Comparison of ENCODE assay signal across 10 cellular contexts in the genomic region with DNA sequence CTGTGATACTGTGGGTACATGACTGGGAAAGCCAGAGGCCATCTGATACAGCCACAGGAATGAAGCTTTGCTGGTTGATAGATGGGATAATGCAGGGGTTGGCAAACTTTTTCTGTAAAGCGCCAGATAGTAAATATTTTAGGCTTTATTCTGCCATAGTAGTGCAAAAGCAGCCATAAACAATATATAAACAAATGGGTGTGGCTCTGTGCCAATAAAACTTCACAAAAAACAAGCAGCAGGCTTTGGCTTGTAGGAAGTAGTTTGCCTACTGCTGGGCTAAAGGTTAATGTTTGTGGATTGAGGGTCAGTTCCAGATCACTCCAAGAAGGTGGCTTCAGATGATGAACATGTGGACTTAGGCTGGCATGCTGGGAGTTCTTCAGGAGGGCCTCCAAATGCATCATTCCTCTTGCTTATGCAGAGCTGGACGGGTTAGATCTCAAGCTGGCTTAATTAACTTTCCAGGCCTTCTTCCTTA.
DNase-seq lines count a peak whose midpoint lies in the region; ATAC-seq and TF ChIP-seq lines count a peak whose summit lies in the region.
"Had no signal": no experiment of that assay in that cellular context is flagged by ENCODE, and none has a peak within 500 bp of the region (broad histone marks: within the 10 kb centered on the region; RNA-seq: fewer than 3 reads in every experiment).

No MANE protein-coding gene starts in this region.

- H3K23ac ChIP-seq in trophoblast cell (ENCODE audit: low read length): no peak overlapping the region

- H3K18ac ChIP-seq in trophoblast cell (ENCODE audit: low read length): no peak overlapping the region

- H2AK5ac ChIP-seq in trophoblast cell (ENCODE audit: low read length): no peak overlapping the region

- H3K4ac ChIP-seq in trophoblast cell (ENCODE audit: low read depth, low read length): no peak overlapping the region

- in situ Hi-C loops in astrocyte of the spinal cord (cut with HindIII; ENCODE audit: low sequenced_read_pairs): no loop called here

- H3K27ac ChIP-seq in DOHH2 (ENCODE audit: low read depth, low read length) (no peak overlapping the region), trophoblast cell (ENCODE audit: low read depth, low read length) (no peak overlapping the region)

- peaks cover 69% of the 10 kb centered on the region for H3K4me1 ChIP-seq in DOHH2 (ENCODE audit: control insufficient read depth, low read length)
- H3K4me1 ChIP-seq in Loucy (ENCODE audit: insufficient read depth, low read length, poor library complexity, severe bottlenecking): peaks cover 85% of the 10 kb centered on the region
- peaks cover 3 to 11% of the 10 kb centered on the region in 2 experiments for H3K4me1 ChIP-seq in trophoblast cell (ENCODE audit: control insufficient read depth in 1 of 2, insufficient read depth in 2 of 2, low read length in 2 of 2)

- H3K27me3 ChIP-seq in DOHH2 (ENCODE audit: control insufficient read depth, low read length) (peaks cover 29% of the 10 kb centered on the region), Loucy (ENCODE audit: insufficient read depth, low read length, poor library complexity, severe bottlenecking) (no peaks in the 10 kb centered on the region), trophoblast cell (ENCODE audit: insufficient read depth, low read length) (no peaks in the 10 kb centered on the region)

- no CpG with 5 or more reads among the region's 2 CpGs for WGBS in trophoblast cell (ENCODE audit: extremely low coverage, insufficient coverage, insufficient read length)

- TF ChIP-seq CTCF in DOHH2 (IDR thresholded peaks at IDR 0.05; ENCODE audit: low read depth, low read length, poor library complexity, severe bottlenecking): no peak
- TF ChIP-seq CTCF in Loucy (conservative IDR thresholded peaks at IDR 0.05; ENCODE audit: low read length): no peak
- TF ChIP-seq CTCF in astrocyte of the spinal cord (IDR thresholded peaks at IDR 0.05; ENCODE audit: low read depth, low read length): no peak

- H4K20me1 ChIP-seq in DOHH2 (ENCODE audit: control insufficient read depth, insufficient read depth, low read depth, low read length): no peaks in the 10 kb centered on the region
- H4K20me1 ChIP-seq in Loucy (ENCODE audit: insufficient read depth, low read length, poor library complexity, severe bottlenecking): no peaks in the 10 kb centered on the region

- H4K12ac ChIP-seq in trophoblast cell (ENCODE audit: low read depth, low read length): no peak overlapping the region

- H3F3A ChIP-seq in DOHH2 (ENCODE audit: control insufficient read depth, insufficient read depth) (peaks cover 3% of the 10 kb centered on the region), Loucy (ENCODE audit: low read depth) (peaks cover 13% of the 10 kb centered on the region; the same call in 1 of the 2 replicates)

- no peaks in the 10 kb centered on the region for H3K36me3 ChIP-seq in DOHH2 (ENCODE audit: control insufficient read depth, low read length)
- no peaks in the 10 kb centered on the region for H3K36me3 ChIP-seq in Loucy (ENCODE audit: insufficient read depth, low read length)
- no peaks in the 10 kb centered on the region for H3K36me3 ChIP-seq in trophoblast cell (ENCODE audit: control insufficient read depth in 1 of 2, insufficient read depth in 2 of 2, low read length in 2 of 2)

- peak overlapping the region; percentile 38 for H3K4me3 ChIP-seq in DOHH2 (ENCODE audit: low read length)
- peak overlapping the region; percentile 49 for H3K4me3 ChIP-seq in Loucy (ENCODE audit: low read length, poor library complexity, severe bottlenecking)
- H3K4me3 ChIP-seq in astrocyte of the spinal cord (ENCODE audit: low read depth, low read length): no peak overlapping the region
- H3K4me3 ChIP-seq in trophoblast cell (ENCODE audit: low read depth, low read length): no peak overlapping the region

- H3K14ac ChIP-seq in trophoblast cell (ENCODE audit: low read length): no peak overlapping the region

- no peaks in the 10 kb centered on the region for H3K79me1 ChIP-seq in trophoblast cell (ENCODE audit: low read length)

- H2BK120ac ChIP-seq in trophoblast cell (ENCODE audit: insufficient read depth, low read length, poor library complexity): no peak overlapping the region

- ATAC-seq in HG03159 (IDR thresholded peaks at IDR 0.05; ENCODE audit: unreplicated experiment): no peak
- ATAC-seq: Panc1 had no signal

- DNase-seq in astrocyte of the spinal cord (ENCODE audit: low read depth, low spot score) (peak; percentile 62), trophoblast cell (peak; percentile 47 to 73), germinal center (ENCODE audit: low spot score) (no peak), NCI-H510A (lab: John Stamatoyannopoulos, UW) (no peak)
- DNase-seq: NCI-H187, occipital lobe had no signal

- no peak overlapping the region for H4K91ac ChIP-seq in trophoblast cell (ENCODE audit: low read depth, low read length)

- H2AFZ ChIP-seq in Loucy (ENCODE audit: low read length) (no peak overlapping the region), trophoblast cell (ENCODE audit: insufficient read depth, low read length, poor library complexity) (no peak overlapping the region)

- no peak overlapping the region for H2BK5ac ChIP-seq in trophoblast cell (ENCODE audit: low read depth, low read length, poor library complexity)

- H3K79me2 ChIP-seq in DOHH2 (ENCODE audit: control insufficient read depth, low read length): no peaks in the 10 kb centered on the region
- no peaks in the 10 kb centered on the region for H3K79me2 ChIP-seq in Loucy (ENCODE audit: insufficient read depth, low read length)
- no peaks in the 10 kb centered on the region for H3K79me2 ChIP-seq in trophoblast cell (ENCODE audit: control insufficient read depth, insufficient read depth, low read length, poor library complexity)

- H3K9me3 ChIP-seq in DOHH2 (ENCODE audit: control insufficient read depth, insufficient read depth, low read length) (peaks cover 7% of the 10 kb centered on the region), Loucy (ENCODE audit: insufficient read depth, low read depth, low read length) (no peaks in the 10 kb centered on the region; the same call in 1 of the 2 replicates), trophoblast cell (ENCODE audit: insufficient read depth, low read depth, low read length) (peaks cover 3% of the 10 kb centered on the region)

- H3K4me2 ChIP-seq in DOHH2 (ENCODE audit: low read length) (peak overlapping the region; percentile 61), Loucy (ENCODE audit: low read depth, low read length, poor library complexity, severe bottlenecking) (peak overlapping the region; percentile 76), trophoblast cell (ENCODE audit: low read length) (no peak overlapping the region)

- no peak overlapping the region for H4K8ac ChIP-seq in trophoblast cell (ENCODE audit: low read depth, low read length)

- H3K9ac ChIP-seq in Loucy (ENCODE audit: low read depth, low read length, poor library complexity, severe bottlenecking) (no peak overlapping the region), trophoblast cell (ENCODE audit: low read length) (no peak overlapping the region)

- H3K9me2 ChIP-seq in DOHH2 (replicated peaks; ENCODE audit: control insufficient read depth, low read length) (no peaks in the 10 kb centered on the region), Loucy (replicated peaks; ENCODE audit: low read depth, low read length) (no peaks in the 10 kb centered on the region)

- H2BK12ac ChIP-seq in trophoblast cell (ENCODE audit: low read length): no peak overlapping the region

Comparison
In these comparisons a context has a peak if more than half of its experiments do, and no peak if none do; other contexts are left out.
1. H3K4me3 ChIP-seq: peak in DOHH2 (single experiment) and Loucy (single experiment); none in astrocyte of the spinal cord (single experiment) and trophoblast cell (single experiment).
2. DNase-seq: peak in astrocyte of the spinal cord (single experiment) and trophoblast cell (2 of 2); none in germinal center (single experiment) and NCI-H510A (single experiment).